In the genomic region with DNA sequence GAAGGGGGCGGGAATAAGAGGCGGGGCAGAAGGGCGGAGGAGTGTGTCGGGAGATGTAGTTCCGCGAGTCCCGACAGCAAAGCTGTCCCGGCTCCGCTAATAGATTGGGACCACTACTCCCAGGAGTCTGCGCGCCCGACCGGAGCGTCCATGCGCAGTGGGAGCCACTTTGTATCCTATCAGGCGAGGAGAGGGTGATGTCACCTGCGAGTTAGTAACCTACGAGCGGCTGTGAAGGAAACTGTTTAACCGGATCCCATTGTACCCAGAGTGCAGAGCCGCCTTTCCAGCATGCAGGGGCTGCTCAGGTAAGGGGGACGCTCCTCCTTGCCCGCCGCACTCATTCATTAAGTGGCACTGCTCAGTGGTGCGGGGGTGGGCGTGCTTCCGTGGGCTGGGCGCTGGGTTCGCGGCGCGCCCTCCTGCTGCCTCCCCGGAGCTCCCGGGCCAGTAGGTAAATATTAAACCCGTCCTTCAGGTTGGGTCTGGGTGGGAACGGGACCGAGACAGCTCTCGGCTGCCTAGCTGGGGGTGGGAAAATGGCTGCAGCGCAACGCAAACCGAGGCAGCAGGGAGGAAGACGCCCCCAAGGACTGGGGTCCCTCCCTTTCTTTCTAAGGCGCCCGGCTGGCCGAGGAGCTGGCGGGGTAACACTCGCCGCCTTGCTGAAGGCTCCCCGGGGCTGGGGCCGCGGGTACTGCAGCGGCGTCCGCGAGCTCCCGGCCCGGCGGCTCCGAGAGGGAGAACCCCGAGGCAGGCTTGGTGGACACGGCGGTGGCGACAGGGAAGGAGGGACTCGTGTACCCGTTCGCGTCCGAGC, we compare ENCODE assay signal across 8 cellular contexts. TPM values are rescaled to one million over a fixed set of nuclear protein-coding genes. Genes with fewer than 3 reads are reported as not detected.
A peak's percentile ranks its signal among the peaks of the same experiment; 100 is the strongest.
DNase-seq lines count a peak whose midpoint lies in the region; ATAC-seq and TF ChIP-seq lines count a peak whose summit lies in the region.

A gene (plus strand): TSS at position 207 of the 820 bp plus-strand sequence. CDS start 74,811 bp downstream, outside the sequence.

- intact Hi-C loops in adrenal gland (cut with DNase I): no loop called here
- intact Hi-C loops in heart left ventricle (cut with DNase I): loop anchor here in 8 of 10 donors (2.0 to 10.0 kb wide), 12 partner anchors 46 to 254 kb away; no protein-coding TSS in a partner anchor
- intact Hi-C loops in posterior vena cava (cut with DNase I): loop anchor here in 1 of 2 donors (5.0 kb wide), 1 partner anchor 239 kb away; no protein-coding TSS in a partner anchor
- intact Hi-C loops in upper lobe of right lung (cut with DNase I): loop anchor here (10.0 kb wide), 1 partner anchor 54 kb away; no protein-coding TSS in a partner anchor

- POLR2A ChIA-PET in T-cell (lab: Charles Lee): interaction anchor here in 1 of 2 donors (0.6 to 1.2 kb wide), 7 partner anchors 28 to 1790 kb away, joined by 3 to 6 read pairs (median 3); a partner anchor contains a TSS

- H3K27me3 ChIP-seq in adrenal gland (no peaks in the 10 kb centered on the region), heart left ventricle (peaks cover 0 to 3% (median 0%) of the 10 kb centered on the region in 9 donors), upper lobe of right lung (no peaks in the 10 kb centered on the region)

- H3K27ac ChIP-seq in adrenal gland: peak within 1 kb of the TSS; percentile 82 to 99 (median 95)
- H3K27ac ChIP-seq in heart left ventricle: peak within 1 kb of the TSS; percentile 87 to 97 (median 94)
- peak within 1 kb of the TSS; percentile 95 for H3K27ac ChIP-seq in upper lobe of right lung

- TF ChIP-seq POLR2A in adrenal gland (IDR thresholded peaks at IDR 0.05) (peak; percentile 88 to 99), heart left ventricle (IDR thresholded peaks at IDR 0.05) (peak; percentile 96 to 99)

- TF ChIP-seq CTCF in GM12875 (IDR thresholded peaks at IDR 0.05; ENCODE audit: borderline replicate concordance, insufficient read depth, low read depth, low read length) (no peak), adrenal gland (IDR thresholded peaks at IDR 0.05) (peak in 3 of 6 experiments; percentile 7 to 23 (median 11)), heart left ventricle (IDR thresholded peaks at IDR 0.05) (peak in 2 of 12 donors; percentile 5 to 14), upper lobe of right lung (IDR thresholded peaks at IDR 0.05) (no peak)

- H3K27ac Mint-ChIP-seq in T-cell: peak within 1 kb of the TSS; percentile 93 to 95

- peaks cover 9 to 19% of the 10 kb centered on the region in 2 donors for H3K4me1 ChIP-seq in adrenal gland (replicated peaks in 1 of 2)
- H3K4me1 ChIP-seq in heart left ventricle: peaks cover 0 to 44% (median 32%) of the 10 kb centered on the region in 12 donors
- peaks cover 21% of the 10 kb centered on the region for H3K4me1 ChIP-seq in upper lobe of right lung

- CTCF ChIA-PET in T-cell (lab: Charles Lee): interaction anchor here (0.5 to 1.2 kb wide), 7 partner anchors 14 to 1923 kb away, joined by 3 to 6 read pairs (median 4); a partner anchor contains a TSS

- H3K4me3 ChIP-seq in GM12875 (ENCODE audit: low read depth, low read length) (peak within 1 kb of the TSS; percentile 87), adrenal gland (peak within 1 kb of the TSS; percentile 83 to 95 (median 91)), heart left ventricle (peak within 1 kb of the TSS; percentile 70 to 95 (median 86)), upper lobe of right lung (peak within 1 kb of the TSS; percentile 87)

- peak within 1 kb of the TSS; percentile 89 to 98 (median 91) for H3K4me3 Mint-ChIP-seq in T-cell

- ATAC-seq in HG02798 (IDR thresholded peaks at IDR 0.05; ENCODE audit: poor library complexity, unreplicated experiment): peak; percentile 91
- peak; percentile 92 to 96 (median 92) for ATAC-seq in T-cell (replicated peaks in 1 of 4)
- peak; percentile 97 to 99 (median 98) for ATAC-seq in heart left ventricle
- ATAC-seq in upper lobe of right lung: peak; percentile 98

- no peaks in the 10 kb centered on the region for H3K36me3 Mint-ChIP-seq in T-cell

- no peaks in the 10 kb centered on the region for H3K9me3 Mint-ChIP-seq in T-cell

- DNase-seq in NCI-H1436 (lab: John Stamatoyannopoulos, UW) (peak; percentile 97), T-cell (peak; percentile 86 to 99 (median 96)), adrenal gland (peak; percentile 96 to 99 (median 99)), heart left ventricle (peak; percentile 98 to 99 (median 98)), posterior vena cava (ENCODE audit: low spot score) (peak; percentile 99), upper lobe of right lung (peak; percentile 98)

- 0% methylated on average over 18 to 68 of the region's 68 CpGs for WGBS in adrenal gland, 4 donors
- WGBS in heart left ventricle, 4 donors: 0 to 2% (median 0%) methylated on average over 42 to 68 of the region's 68 CpGs

- H3K9me3 ChIP-seq in adrenal gland (replicated peaks in 1 of 3) (no peaks in the 10 kb centered on the region), heart left ventricle (no peaks in the 10 kb centered on the region), upper lobe of right lung (no peaks in the 10 kb centered on the region)

- H3K27me3 Mint-ChIP-seq in T-cell: peaks cover 10 to 13% of the 10 kb centered on the region in 2 donors

- peaks cover 20 to 25% (median 23%) of the 10 kb centered on the region in 3 donors for H3K4me1 Mint-ChIP-seq in T-cell

- H3K36me3 ChIP-seq in adrenal gland (replicated peaks in 1 of 2) (no peaks in the 10 kb centered on the region), heart left ventricle (no peaks in the 10 kb centered on the region), upper lobe of right lung (no peaks in the 10 kb centered on the region)

RNA-seq across cellular contexts. Expression of the gene that starts here (rescaled TPM):
- total RNA-seq in T-cell (10 to 100 TPM in 4 of 5 donors, 1 to 10 TPM in 1; 9.6 to 25.3 (median 23.9) TPM), adrenal gland (10 to 100 TPM; 13.0 to 37.4 (median 27.7) TPM), heart left ventricle (10 to 100 TPM; 35.1 to 92.6 (median 68.4) TPM), posterior vena cava (10 to 100 TPM; 73.7 TPM), upper lobe of right lung (51.2 TPM)
- polyA plus RNA-seq in adrenal gland (10 to 100 TPM in 2 of 3 donors, 1 to 10 TPM in 1; 7.4 to 19.5 (median 13.9) TPM), heart left ventricle (10 to 100 TPM; 18.2 to 58.3 TPM)

Comparison
In these comparisons a context has a peak if more than half of its experiments do, and no peak if none do; other contexts are left out.
1. Peak in every context shown above with its lines: DNase-seq, ATAC-seq, H3K4me3 ChIP-seq and H3K27ac ChIP-seq.
2. intact Hi-C loops: an anchor here in heart left ventricle (2.0 to 10.0 kb wide) and upper lobe of right lung (10.0 kb wide); none called in adrenal gland.